27 cellular contexts compared by ENCODE assay signal in the genomic region with DNA sequence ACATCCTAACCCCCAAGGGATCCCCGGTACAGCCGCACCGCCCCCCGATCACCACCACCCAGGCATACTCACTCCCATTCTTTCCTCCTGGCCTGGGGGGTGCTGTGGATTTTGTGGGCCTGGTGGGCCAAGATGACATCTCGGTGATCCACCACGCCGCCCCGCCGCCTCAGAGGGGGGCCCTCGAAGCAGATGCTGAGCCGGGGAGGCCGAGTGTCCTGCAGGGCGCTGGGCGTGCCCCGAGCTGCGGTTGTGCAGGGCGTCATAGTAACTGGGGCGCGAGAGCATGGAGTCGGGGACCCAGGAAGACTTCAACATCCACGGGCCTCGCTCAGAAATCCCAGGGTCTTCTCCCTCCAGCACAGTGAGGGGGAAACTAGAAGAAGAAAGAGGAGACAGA.
"Had no signal": no experiment of that assay in that cellular context is flagged by ENCODE, and none has a peak within 500 bp of the region (broad histone marks: within the 10 kb centered on the region; RNA-seq: fewer than 3 reads in every experiment).

No MANE protein-coding gene starts in this region.

- H3K4me3 Mint-ChIP-seq: activated CD4-positive, alpha-beta memory T cell treated with anti-CD3 and anti-CD28 coated beads, Interleukin-2, amount 10 ng/mL, durations not matched to agents 7 days and 5 days; activated CD4-positive, alpha-beta T cell treated with anti-CD3 and anti-CD28 coated beads, Interleukin-2, amount 10 ng/mL, durations not matched to agents 7 days and 5 days; activated naive CD4-positive, alpha-beta T cell treated with anti-CD3 and anti-CD28 coated beads, Interleukin-2, amount 10 ng/mL, durations not matched to agents 7 days and 5 days; activated naive CD8-positive, alpha-beta T cell treated with anti-CD3 and anti-CD28 coated beads, Interleukin-2, amount 10 ng/mL, durations not matched to agents 7 days and 5 days; activated T-cell treated with anti-CD3 and anti-CD28 coated beads, Interleukin-2, amount 50 U/mL, for 24 hours; effector memory CD8-positive, alpha-beta T cell; immature natural killer cell; mesothelial cell of epicardium; naive B cell; T-helper 1 cell treated with Interleukin-12 subunit alpha and Interleukin-12 subunit beta and Interleukin-4 antibody, amounts not matched to agents 30 μg/mL and 1 μg/mL, for 36 hours had no signal

- H3K27ac ChIP-seq: brain microvascular endothelial cell, heart left ventricle, testis, transverse colon had no signal

- H3K36me3 Mint-ChIP-seq: activated naive CD4-positive, alpha-beta T cell treated with anti-CD3 and anti-CD28 coated beads, Interleukin-2, amount 10 ng/mL, durations not matched to agents 7 days and 5 days; activated naive CD8-positive, alpha-beta T cell treated with anti-CD3 and anti-CD28 coated beads, Interleukin-2, amount 10 ng/mL, durations not matched to agents 7 days and 5 days; immature natural killer cell; mesothelial cell of epicardium; naive B cell had no signal

- H3K27me3 ChIP-seq: brain microvascular endothelial cell, testis had no signal

- H3K4me1 ChIP-seq: heart left ventricle, testis, transverse colon had no signal

- H3K9me3 Mint-ChIP-seq: activated CD4-positive, alpha-beta memory T cell treated with anti-CD3 and anti-CD28 coated beads, Interleukin-2, amount 10 ng/mL, durations not matched to agents 7 days and 5 days; activated CD4-positive, alpha-beta T cell treated with anti-CD3 and anti-CD28 coated beads, Interleukin-2, amount 10 ng/mL, durations not matched to agents 7 days and 5 days; activated naive CD4-positive, alpha-beta T cell treated with anti-CD3 and anti-CD28 coated beads, Interleukin-2, amount 10 ng/mL, durations not matched to agents 7 days and 5 days; activated naive CD8-positive, alpha-beta T cell treated with anti-CD3 and anti-CD28 coated beads, Interleukin-2, amount 10 ng/mL, durations not matched to agents 7 days and 5 days; activated T-cell treated with anti-CD3 and anti-CD28 coated beads, Interleukin-2, amount 50 U/mL, for 24 hours; effector memory CD8-positive, alpha-beta T cell; immature natural killer cell; mesothelial cell of epicardium; naive B cell; T-helper 1 cell treated with Interleukin-12 subunit alpha and Interleukin-12 subunit beta and Interleukin-4 antibody, amounts not matched to agents 30 μg/mL and 1 μg/mL, for 36 hours had no signal

- H3K4me3 ChIP-seq: heart left ventricle, testis, transverse colon had no signal

- H3K4me1 Mint-ChIP-seq: activated CD4-positive, alpha-beta T cell treated with anti-CD3 and anti-CD28 coated beads, Interleukin-2, amount 10 ng/mL, durations not matched to agents 7 days and 5 days; activated naive CD4-positive, alpha-beta T cell treated with anti-CD3 and anti-CD28 coated beads, Interleukin-2, amount 10 ng/mL, durations not matched to agents 7 days and 5 days; immature natural killer cell had no signal

- H3K9me3 ChIP-seq: heart left ventricle, testis, transverse colon had no signal

- DNase-seq: activated CD4-positive, alpha-beta memory T cell treated with anti-CD3 and anti-CD28 coated beads, Interleukin-2, amount 10 ng/mL, durations not matched to agents 7 days and 5 days; activated CD4-positive, alpha-beta T cell treated with anti-CD3 and anti-CD28 coated beads, Interleukin-2, amount 10 ng/mL, durations not matched to agents 7 days and 5 days; activated CD4-positive, CD25-positive, alpha-beta regulatory T cell treated with anti-CD3 and anti-CD28 coated beads, Interleukin-2, amount 50 U/mL, for 72 hours; activated CD8-positive, alpha-beta memory T cell treated with anti-CD3 and anti-CD28 coated beads, Interleukin-2, amount 50 U/mL, for 48 hours; activated gamma-delta T cell; activated naive CD4-positive, alpha-beta T cell treated with anti-CD3 and anti-CD28 coated beads, Interleukin-2, amount 10 ng/mL, durations not matched to agents 7 days and 5 days; activated naive CD8-positive, alpha-beta T cell treated with anti-CD3 and anti-CD28 coated beads, Interleukin-2, amount 10 ng/mL, durations not matched to agents 7 days and 5 days; activated T-cell treated with anti-CD3 and anti-CD28 coated beads, Interleukin-2, amount 50 U/mL, for 24 hours; brain microvascular endothelial cell; cortex of kidney; effector memory CD8-positive, alpha-beta T cell; foreskin fibroblast; heart left ventricle; hypothalamus; immature natural killer cell; kidney; left colon; naive B cell; occipital lobe; stimulated activated CD4-positive, alpha-beta T cell treated with anti-CD3 and anti-CD28 coated beads, Interleukin-4, amount 100 ng/mL, for 1 hour; stimulated activated naive CD8-positive, alpha-beta T cell treated with anti-CD3 and anti-CD28 coated beads, Interleukin-15, Interleukin-2, amounts not matched to agents 100 U/mL and 50 U/mL, for 24 hours; T1000; testis; transverse colon had no signal

- H3K36me3 ChIP-seq: brain microvascular endothelial cell, heart left ventricle, transverse colon had no signal

- ATAC-seq: effector memory CD8-positive, alpha-beta T cell; heart left ventricle; left colon; right cardiac atrium; stimulated activated naive CD8-positive, alpha-beta T cell treated with anti-CD3 and anti-CD28 coated beads, Interleukin-15, Interleukin-2, amounts not matched to agents 100 U/mL and 50 U/mL, for 24 hours had no signal

- H3K27ac Mint-ChIP-seq: activated CD4-positive, alpha-beta memory T cell treated with anti-CD3 and anti-CD28 coated beads, Interleukin-2, amount 10 ng/mL, durations not matched to agents 7 days and 5 days; activated CD4-positive, alpha-beta T cell treated with anti-CD3 and anti-CD28 coated beads, Interleukin-2, amount 10 ng/mL, durations not matched to agents 7 days and 5 days; activated naive CD4-positive, alpha-beta T cell treated with anti-CD3 and anti-CD28 coated beads, Interleukin-2, amount 10 ng/mL, durations not matched to agents 7 days and 5 days; activated naive CD8-positive, alpha-beta T cell treated with anti-CD3 and anti-CD28 coated beads, Interleukin-2, amount 10 ng/mL, durations not matched to agents 7 days and 5 days; activated T-cell treated with anti-CD3 and anti-CD28 coated beads, Interleukin-2, amount 50 U/mL, for 24 hours; effector memory CD8-positive, alpha-beta T cell; immature natural killer cell; mesothelial cell of epicardium; naive B cell; T-helper 1 cell treated with Interleukin-12 subunit alpha and Interleukin-12 subunit beta and Interleukin-4 antibody, amounts not matched to agents 30 μg/mL and 1 μg/mL, for 36 hours had no signal
